8 cellular contexts compared by ENCODE assay signal in genomic region chr2:72920317-72921087, GRCh38. TPM values are rescaled to one million over a fixed set of nuclear protein-coding genes. Genes with fewer than 3 reads are reported as not detected.
DNase-seq lines count a peak whose midpoint lies in the region; ATAC-seq, FAIRE-seq and TF ChIP-seq lines count a peak whose summit lies in the region.

No MANE protein-coding gene starts in this region.

- H3K9ac ChIP-seq in BLaER1: no peak overlapping the region

- ATAC-seq in naive thymus-derived CD8-positive, alpha-beta T cell: peak in 1 of 2 donors; percentile 13
- ATAC-seq in HG02759 (IDR thresholded peaks at IDR 0.05; ENCODE audit: unreplicated experiment) (no peak), GM18858 (IDR thresholded peaks at IDR 0.05; ENCODE audit: unreplicated experiment) (no peak)

- peak; percentile 16 for DNase-seq in HuH-7 (ENCODE audit: low spot score)
- no peak for DNase-seq in brain microvascular endothelial cell
- DNase-seq in naive thymus-derived CD8-positive, alpha-beta T cell: peak in 2 of 10 donors; percentile 24 to 26
- no peak for DNase-seq in HTR-8/SVneo (ENCODE audit: insufficient read length, low spot score)
- DNase-seq in NCI-H2029 treated with DMSO at 0.1 percent for 48 hours (lab: John Stamatoyannopoulos, UW): no peak

- H3K27ac ChIP-seq in BLaER1 (no peak overlapping the region), brain microvascular endothelial cell (no peak overlapping the region)

- peak overlapping the region; percentile 47 for H3K4me2 ChIP-seq in BLaER1

- H3K4me1 Mint-ChIP-seq in naive thymus-derived CD8-positive, alpha-beta T cell: peaks cover 9 to 41% (median 31%) of the 10 kb centered on the region in 4 donors

- H3K4me3 ChIP-seq in BLaER1 (peak overlapping the region; percentile 30), brain microvascular endothelial cell (ENCODE audit: low read depth, low read length) (peak overlapping the region; percentile 9)

- peaks cover 32 to 83% (median 52%) of the 10 kb centered on the region in 5 donors for H3K27me3 Mint-ChIP-seq in naive thymus-derived CD8-positive, alpha-beta T cell

- H3K27me3 ChIP-seq in BLaER1 (peaks cover 100% of the 10 kb centered on the region), brain microvascular endothelial cell (replicated peaks) (peaks cover 95% of the 10 kb centered on the region)

- H3K36me3 ChIP-seq in BLaER1 (no peaks in the 10 kb centered on the region), brain microvascular endothelial cell (replicated peaks) (no peaks in the 10 kb centered on the region)

- no peak for TF ChIP-seq CTCF in brain microvascular endothelial cell (IDR thresholded peaks at IDR 0.05; ENCODE audit: low read depth, low read length, missing control alignments)

- H3K9me3 Mint-ChIP-seq in naive thymus-derived CD8-positive, alpha-beta T cell: no peaks in the 10 kb centered on the region

- no peak for FAIRE-seq in HTR-8/SVneo (lab: Jason Lieb, UNC)

- peaks cover 96% of the 10 kb centered on the region for H4K20me1 ChIP-seq in BLaER1

- peak overlapping the region; percentile 28 to 85 (median 60) for H3K4me3 Mint-ChIP-seq in naive thymus-derived CD8-positive, alpha-beta T cell

- H3K27ac Mint-ChIP-seq in naive thymus-derived CD8-positive, alpha-beta T cell: no peak overlapping the region

- H3K36me3 Mint-ChIP-seq in naive thymus-derived CD8-positive, alpha-beta T cell: peaks cover 0 to 3% (median 0%) of the 10 kb centered on the region in 3 donors

- POLR2A ChIA-PET in naive thymus-derived CD8-positive, alpha-beta T cell (lab: Charles Lee): no interaction called here

- in situ Hi-C loops in brain microvascular endothelial cell (cut with HindIII; ENCODE audit: low pct_ligation_motif_present, low sequenced_read_pairs): no loop called here

- H3K4me1 ChIP-seq in BLaER1: peaks cover 49% of the 10 kb centered on the region

- H3K9me3 ChIP-seq in BLaER1: no peaks in the 10 kb centered on the region

RNA-seq across cellular contexts. Expression of gene EMX1, which starts 3.2 kb away (rescaled TPM):
- not detected for total RNA-seq in naive thymus-derived CD8-positive, alpha-beta T cell
- not detected for polyA plus RNA-seq in naive thymus-derived CD8-positive, alpha-beta T cell

RNA-seq across cellular contexts. Expression of gene SPR, which starts 33.3 kb away (rescaled TPM):
- under 1 TPM in 1 of 2 experiments, not detected in 1; 0.52 TPM for total RNA-seq in naive thymus-derived CD8-positive, alpha-beta T cell
- 1 to 10 TPM in 1 of 3 donors, under 1 TPM in 1, not detected in 1; 0.63 to 1.8 TPM for polyA plus RNA-seq in naive thymus-derived CD8-positive, alpha-beta T cell
